In genomic region chr11:66676931-66677598, GRCh38 we compare ENCODE assay signal across 8 cellular contexts. TPM values are rescaled to one million over a fixed set of nuclear protein-coding genes. Genes with fewer than 3 reads are reported as not detected.
DNase-seq lines count a peak whose midpoint lies in the region; ATAC-seq, FAIRE-seq and TF ChIP-seq lines count a peak whose summit lies in the region.

No MANE protein-coding gene starts in this region.

- H3K9me3 Mint-ChIP-seq in astrocyte (ENCODE audit: unreplicated experiment): no peaks in the 10 kb centered on the region

- H3K4me1 ChIP-seq in astrocyte (ENCODE audit: insufficient read depth, low read length): peaks cover 19% of the 10 kb centered on the region
- H3K4me1 ChIP-seq in right lobe of liver: peaks cover 0 to 23% (median 3%) of the 10 kb centered on the region in 4 donors
- H3K4me1 ChIP-seq in tibial nerve: peaks cover 0 to 48% (median 28%) of the 10 kb centered on the region in 4 donors

- H3K27me3 Mint-ChIP-seq in astrocyte (ENCODE audit: low read depth, unreplicated experiment): no peaks in the 10 kb centered on the region

- intact Hi-C loops in right lobe of liver (cut with DNase I): loop anchor here (5.0 kb wide), 2 partner anchors 85 to 100 kb away; partner anchors contain the start of genes CCDC87 (in 1 of the 2) and CCS (in 1 of the 2)

- peak; percentile 57 for DNase-seq in activated effector memory CD4-positive, alpha-beta T cell treated with anti-CD3 and anti-CD28 coated beads, Interleukin-2, amount 50 U/mL, for 16 hours
- DNase-seq in activated effector memory CD4-positive, alpha-beta T cell treated with Interleukin-2 at 50 U/mL for 16 hours: no peak
- DNase-seq in astrocyte (ENCODE audit: low read depth) (peak; percentile 19), right lobe of liver (no peak), tibial nerve (ENCODE audit: low spot score in 2 of 2) (peak in 1 of 2 donors; percentile 11), HuH-7 (ENCODE audit: low spot score) (no peak), OCI-M1 (lab: John Stamatoyannopoulos, UW) (no peak)

- H3K4me2 ChIP-seq in astrocyte (ENCODE audit: low read length): peak overlapping the region; percentile 92

- H4K20me1 ChIP-seq in astrocyte (ENCODE audit: insufficient read depth, low read length): peaks cover 27% of the 10 kb centered on the region

- peak overlapping the region; percentile 91 for H3K4me3 Mint-ChIP-seq in astrocyte (ENCODE audit: unreplicated experiment)

- TF ChIP-seq POLR2A in right lobe of liver (IDR thresholded peaks at IDR 0.05) (no peak), tibial nerve (IDR thresholded peaks at IDR 0.05) (no peak)

- H3K36me3 Mint-ChIP-seq in astrocyte (ENCODE audit: low read depth, unreplicated experiment): peaks cover 9% of the 10 kb centered on the region

- H3K36me3 ChIP-seq in astrocyte (ENCODE audit: insufficient read depth, low read length) (peaks cover 8% of the 10 kb centered on the region), right lobe of liver (no peaks in the 10 kb centered on the region), tibial nerve (no peaks in the 10 kb centered on the region)

- no peak for TF ChIP-seq EP300 in tibial nerve (IDR thresholded peaks at IDR 0.05)

- H3K27me3 ChIP-seq in astrocyte (ENCODE audit: insufficient read depth, low read length): no peaks in the 10 kb centered on the region
- H3K27me3 ChIP-seq in right lobe of liver: no peaks in the 10 kb centered on the region
- H3K27me3 ChIP-seq in tibial nerve: no peaks in the 10 kb centered on the region

- H3K4me1 Mint-ChIP-seq in astrocyte (ENCODE audit: low read depth, unreplicated experiment): peaks cover 12% of the 10 kb centered on the region

- H3K9ac ChIP-seq in astrocyte (ENCODE audit: low read length): peak overlapping the region; percentile 87

- peak overlapping the region; percentile 62 for H2AFZ ChIP-seq in astrocyte (ENCODE audit: low read depth, low read length)

- TF ChIP-seq CTCF in astrocyte (IDR thresholded peaks at IDR 0.05; ENCODE audit: insufficient read depth, low read depth, low read length) (no peak), right lobe of liver (IDR thresholded peaks at IDR 0.05) (no peak), tibial nerve (IDR thresholded peaks at IDR 0.05) (no peak)

- peaks cover 35% of the 10 kb centered on the region for H3K79me2 ChIP-seq in astrocyte (ENCODE audit: insufficient read depth, low read length)

- H3K4me3 ChIP-seq in astrocyte (ENCODE audit: insufficient read depth, low read depth, low read length) (peak overlapping the region; percentile 78), right lobe of liver (peak overlapping the region; percentile 64 to 72 (median 66)), tibial nerve (peak overlapping the region; percentile 53 to 82 (median 74))

- peak overlapping the region; percentile 98 for H3K27ac Mint-ChIP-seq in astrocyte (ENCODE audit: unreplicated experiment)

- 6% methylated on average over 18 of the region's 27 CpGs for WGBS in right lobe of liver (ENCODE audit: insufficient coverage, low coverage, low lambda C conversion rate, missing lambda C conversion rate)
- WGBS in tibial nerve, 2 donors: 3 to 7% methylated on average over 27 of the region's 27 CpGs

- peak overlapping the region; percentile 95 for H3K27ac ChIP-seq in astrocyte (ENCODE audit: low read depth, low read length)
- peak overlapping the region; percentile 64 to 83 (median 79) for H3K27ac ChIP-seq in right lobe of liver
- peak overlapping the region; percentile 89 to 94 (median 93) for H3K27ac ChIP-seq in tibial nerve

- FAIRE-seq in astrocyte (lab: Jason Lieb, UNC): no peak

- ATAC-seq in right lobe of liver (no peak), HG03442 (IDR thresholded peaks at IDR 0.05; ENCODE audit: unreplicated experiment) (no peak)

- H3K9me3 ChIP-seq in astrocyte (ENCODE audit: insufficient read depth, low read depth, low read length) (no peaks in the 10 kb centered on the region), right lobe of liver (no peaks in the 10 kb centered on the region), tibial nerve (no peaks in the 10 kb centered on the region)

RNA-seq across cellular contexts. Expression of gene RBM4B, which starts 0.6 kb away (rescaled TPM):
- total RNA-seq in astrocyte (17.3 and 20.3 TPM in 2 replicates), right lobe of liver (1 to 10 TPM; 3.6 to 9.4 (median 6.9) TPM), tibial nerve (10 to 100 TPM in 3 of 4 donors, 1 to 10 TPM in 1; 7.1 to 15.9 (median 12.2) TPM)

RNA-seq across cellular contexts. Expression of gene RBM4, which starts 38.6 kb away (rescaled TPM):
- 151 and 153 TPM in 2 replicates for total RNA-seq in astrocyte
- 10 to 100 TPM; 40.3 to 57.0 (median 48.4) TPM for total RNA-seq in right lobe of liver
- 10 to 100 TPM; 53.5 to 83.9 (median 57.2) TPM for total RNA-seq in tibial nerve

RNA-seq across cellular contexts. Expression of gene SPTBN2, which starts 52.0 kb away (rescaled TPM):
- total RNA-seq in astrocyte: 18.2 and 22.7 TPM in 2 replicates
- total RNA-seq in right lobe of liver: 10 to 100 TPM; 20.7 to 67.1 (median 50.7) TPM
- total RNA-seq in tibial nerve: 10 to 100 TPM in 2 of 4 donors, 1 to 10 TPM in 2; 3.1 to 18.3 (median 8.5) TPM

Comparison
In these comparisons a context has a peak if more than half of its experiments do, and no peak if none do; other contexts are left out.
1. DNase-seq: peak in activated effector memory CD4-positive, alpha-beta T cell treated with anti-CD3 and anti-CD28 coated beads, Interleukin-2, amount 50 U/mL, for 16 hours (single experiment) and astrocyte (single experiment); none in activated effector memory CD4-positive, alpha-beta T cell treated with Interleukin-2 at 50 U/mL for 16 hours (single experiment), right lobe of liver (0 of 3), HuH-7 (single experiment) and OCI-M1 (single experiment).
2. Peak in every context shown above with its lines, with median percentiles within 50 percentile points of each other: H3K27ac ChIP-seq and H3K4me3 ChIP-seq.